1 cellular context compared by ENCODE assay signal in genomic region chr11:64323373-64323772, GRCh38.
TF ChIP-seq lines count a peak whose summit lies in the region.

No MANE protein-coding gene starts in this region.

TF ChIP-seq in H1, 55 proteins besides CTCF, POLR2A, EP300 and RAD21:
- TF ChIP-seq KDM1A (IDR thresholded peaks at IDR 0.05; ENCODE audit: borderline replicate concordance, low read length) (no peak), POU5F1 (IDR thresholded peaks at IDR 0.05; ENCODE audit: low read depth, low read length) (no peak), HDAC2 (IDR thresholded peaks at IDR 0.05; ENCODE audit: borderline replicate concordance in 1 of 2, low read depth in 2 of 2, low read length in 2 of 2) (no peak)
